ENCODE assay signal across 24 cellular contexts in genomic region chr4:15562114-15562513, GRCh38.
DNase-seq lines count a peak whose midpoint lies in the region; ATAC-seq lines count a peak whose summit lies in the region.
"Had no signal": no experiment of that assay in that cellular context is flagged by ENCODE, and none has a peak within 500 bp of the region (broad histone marks: within the 10 kb centered on the region; RNA-seq: fewer than 3 reads in every experiment).

No MANE protein-coding gene starts in this region.

- H3K27ac ChIP-seq in caudate nucleus (ENCODE audit: low read depth, low read length) (peak overlapping the region; percentile 25), mesenchymal stem cell (ENCODE audit: low read length, poor library complexity, severe bottlenecking) (no peak overlapping the region)
- H3K27ac ChIP-seq: BLaER1, RWPE1, SK-N-MC, stomach had no signal

- no peaks in the 10 kb centered on the region for H3K27me3 ChIP-seq in mesenchymal stem cell (ENCODE audit: control insufficient read depth in 1 of 2, insufficient read depth in 1 of 2, low read length in 2 of 2)
- H3K27me3 ChIP-seq: BLaER1, MG63, stomach had no signal

- H2BK12ac ChIP-seq in mesenchymal stem cell (ENCODE audit: low read length in 2 of 2), result no peak overlapping the region

- no peaks in the 10 kb centered on the region for H3K79me1 ChIP-seq in mesenchymal stem cell (replicated peaks; ENCODE audit: low read length, poor library complexity, severe bottlenecking)

- no peak overlapping the region for H4K91ac ChIP-seq in mesenchymal stem cell (ENCODE audit: low read length)

- peaks cover 24 to 81% of the 10 kb centered on the region in 2 experiments for H3K36me3 ChIP-seq in mesenchymal stem cell (ENCODE audit: control insufficient read depth in 1 of 2, insufficient read depth in 2 of 2, low read depth in 1 of 2, low read length in 2 of 2)
- H3K36me3 ChIP-seq: HAP-1, MG63 had no signal

- no peak overlapping the region for H2BK5ac ChIP-seq in mesenchymal stem cell (ENCODE audit: low read depth, low read length, poor library complexity, severe bottlenecking)

- no peak overlapping the region for H3K4me3 ChIP-seq in mesenchymal stem cell (ENCODE audit: insufficient read depth in 1 of 2, low read depth in 1 of 2, low read length in 2 of 2)
- H3K4me3 ChIP-seq: BLaER1, HAP-1, MG63, SK-N-MC, smooth muscle cell, stomach had no signal

- no peak overlapping the region for H4K8ac ChIP-seq in mesenchymal stem cell (ENCODE audit: low read length)

- H3K18ac ChIP-seq in mesenchymal stem cell (ENCODE audit: low read depth in 1 of 2, low read length in 2 of 2), result no peak overlapping the region

- no peak overlapping the region for H3K4me2 ChIP-seq in mesenchymal stem cell (ENCODE audit: low read length, poor library complexity, severe bottlenecking)
- H3K4me2 ChIP-seq: BLaER1, smooth muscle cell had no signal

- no peak overlapping the region for H2BK120ac ChIP-seq in mesenchymal stem cell (ENCODE audit: low read depth, low read length)

- no peaks in the 10 kb centered on the region for H3K9me3 ChIP-seq in mesenchymal stem cell (ENCODE audit: control insufficient read depth, low read length)
- H3K9me3 ChIP-seq: BLaER1, HAP-1, MG63, stomach had no signal

- H3K9ac ChIP-seq in mesenchymal stem cell (ENCODE audit: low read length), result no peak overlapping the region
- H3K9ac ChIP-seq: BLaER1 had no signal

- WGBS in mesenchymal stem cell, result 69% methylated on average over 3 of the region's 3 CpGs

- H2AK5ac ChIP-seq in mesenchymal stem cell (ENCODE audit: low read length, severe bottlenecking), result no peak overlapping the region

- peaks cover 4% of the 10 kb centered on the region for H3K4me1 ChIP-seq in mesenchymal stem cell (ENCODE audit: control insufficient read depth, insufficient read depth, low read depth, low read length)
- H3K4me1 ChIP-seq: BLaER1, HAP-1 had no signal

- H2BK15ac ChIP-seq in mesenchymal stem cell (ENCODE audit: low read depth, poor library complexity, severe bottlenecking), result no peak overlapping the region

- intact Hi-C loops in head of caudate nucleus (cut with DNase I), result no loop called here

- DNase-seq in EH (ENCODE audit: low read depth) (peak; percentile 8), caudate nucleus (lab: John Stamatoyannopoulos, UW) (peak in 22 of 61 donors; percentile 1 to 32 (median 9)), head of caudate nucleus (peak in 26 of 42 donors; percentile 9 to 66 (median 34)), occipital lobe (lab: John Stamatoyannopoulos, UW) (peak; percentile 15), AG08396 (ENCODE audit: low spot score) (no peak), mesenchymal stem cell (no peak), SIG-M5 (lab: John Stamatoyannopoulos, UW) (no peak)
- DNase-seq: activated effector memory CD4-positive, alpha-beta T cell treated with Interleukin-2 at 50 U/mL for 16 hours; activated naive CD8-positive, alpha-beta T cell treated with anti-CD3 and anti-CD28 coated beads for 36 hours; DMS53; MG63; natural killer cell; NCI-H2081; NCI-H774; stimulated activated CD4-positive, alpha-beta T cell treated with anti-CD3 and anti-CD28 coated beads, Interleukin-1b, Interleukin-23, amount 100 ng/mL, for 48 hours; stomach; T-helper 2 cell had no signal

- no peak overlapping the region for H3K23ac ChIP-seq in mesenchymal stem cell (ENCODE audit: low read length in 2 of 2)

- no peak overlapping the region for H3K14ac ChIP-seq in mesenchymal stem cell (ENCODE audit: low read length in 2 of 2)

- ATAC-seq in HG03342 (IDR thresholded peaks at IDR 0.05; ENCODE audit: unreplicated experiment), result no peak
- ATAC-seq: left lobe of liver, natural killer cell had no signal

- H3K4ac ChIP-seq in mesenchymal stem cell (ENCODE audit: low read depth in 1 of 2, low read length in 2 of 2), result no peak overlapping the region

- H2AFZ ChIP-seq in mesenchymal stem cell (ENCODE audit: low read depth, low read length), result no peak overlapping the region

Comparison
In these comparisons a context has a peak if more than half of its experiments do, and no peak if none do; other contexts are left out.
1. DNase-seq: peak in EH (single experiment), head of caudate nucleus (26 of 42) and occipital lobe (single experiment); none in AG08396 (single experiment), mesenchymal stem cell (single experiment) and SIG-M5 (single experiment).